In genomic region chr19:37718357-37718756, GRCh38 we compare ENCODE assay signal across 9 cellular contexts. TPM values are rescaled to one million over a fixed set of nuclear protein-coding genes. Genes with fewer than 3 reads are reported as not detected.
DNase-seq lines count a peak whose midpoint lies in the region; ATAC-seq and TF ChIP-seq lines count a peak whose summit lies in the region.
"Had no signal": no experiment of that assay in that cellular context is flagged by ENCODE, and none has a peak within 500 bp of the region (broad histone marks: within the 10 kb centered on the region; RNA-seq: fewer than 3 reads in every experiment).

No MANE protein-coding gene starts in this region.

- no peaks in the 10 kb centered on the region for H3K36me3 ChIP-seq in suprapubic skin

- no peak overlapping the region for H3K27ac Mint-ChIP-seq in activated T-cell treated with anti-CD3 and anti-CD28 coated beads, Interleukin-2, amount 50 U/mL, for 72 hours
- H3K27ac Mint-ChIP-seq in activated T-helper 17 cell treated with anti-CD3 and anti-CD28 coated beads, Interleukin-2, amount 50 U/mL, for 72 hours: peak overlapping the region; percentile 90

- no peak for DNase-seq in activated T-cell treated with anti-CD3 and anti-CD28 coated beads, Interleukin-2, amount 50 U/mL, for 72 hours
- DNase-seq in activated T-cell treated with anti-CD3 and anti-CD28 coated beads for 4 hours: no peak
- DNase-seq in inferior parietal cortex (ENCODE audit: extremely low spot score): peak; percentile 14
- DNase-seq in suprapubic skin (ENCODE audit: low spot score in 2 of 2): no peak
- DNase-seq in NCI-H1930 (lab: John Stamatoyannopoulos, UW): no peak
- DNase-seq: NCI-H1048 had no signal

- H3K9me3 Mint-ChIP-seq in activated T-cell treated with anti-CD3 and anti-CD28 coated beads, Interleukin-2, amount 50 U/mL, for 72 hours: peaks cover 0 to 7% of the 10 kb centered on the region in 2 donors
- H3K9me3 Mint-ChIP-seq in activated T-helper 17 cell treated with anti-CD3 and anti-CD28 coated beads, Interleukin-2, amount 50 U/mL, for 72 hours: no peaks in the 10 kb centered on the region

- no peak overlapping the region for H3K27ac ChIP-seq in suprapubic skin

- H3K27me3 ChIP-seq in suprapubic skin: no peaks in the 10 kb centered on the region

- H3K36me3 Mint-ChIP-seq in activated T-cell treated with anti-CD3 and anti-CD28 coated beads, Interleukin-2, amount 50 U/mL, for 72 hours (ENCODE audit: insufficient read depth in 2 of 2): peaks cover 14 to 21% of the 10 kb centered on the region in 2 donors
- H3K36me3 Mint-ChIP-seq in activated T-helper 17 cell treated with anti-CD3 and anti-CD28 coated beads, Interleukin-2, amount 50 U/mL, for 72 hours (ENCODE audit: low read depth): peaks cover 26% of the 10 kb centered on the region

- no peaks in the 10 kb centered on the region for H3K27me3 Mint-ChIP-seq in activated T-cell treated with anti-CD3 and anti-CD28 coated beads, Interleukin-2, amount 50 U/mL, for 72 hours (ENCODE audit: low read depth)
- H3K27me3 Mint-ChIP-seq in activated T-helper 17 cell treated with anti-CD3 and anti-CD28 coated beads, Interleukin-2, amount 50 U/mL, for 72 hours: no peaks in the 10 kb centered on the region

- H3K4me3 Mint-ChIP-seq in activated T-cell treated with anti-CD3 and anti-CD28 coated beads, Interleukin-2, amount 50 U/mL, for 72 hours: peak overlapping the region; percentile 85 to 98
- peak overlapping the region; percentile 92 for H3K4me3 Mint-ChIP-seq in activated T-helper 17 cell treated with anti-CD3 and anti-CD28 coated beads, Interleukin-2, amount 50 U/mL, for 72 hours

- H3K4me3 ChIP-seq in suprapubic skin: peak overlapping the region; percentile 73

- ATAC-seq in activated T-cell treated with anti-CD3 and anti-CD28 coated beads, Interleukin-2, amount 50 U/mL, for 72 hours (replicated peaks in 1 of 2): no peak
- ATAC-seq in activated T-helper 17 cell treated with anti-CD3 and anti-CD28 coated beads, Interleukin-2, amount 50 U/mL, for 72 hours (replicated peaks): no peak
- ATAC-seq in GM21367 (IDR thresholded peaks at IDR 0.05; ENCODE audit: unreplicated experiment): no peak
- ATAC-seq in HG02870 (IDR thresholded peaks at IDR 0.05; ENCODE audit: unreplicated experiment): no peak

- H3K9me3 ChIP-seq in suprapubic skin: no peaks in the 10 kb centered on the region

- peaks cover 12% of the 10 kb centered on the region for H3K4me1 Mint-ChIP-seq in activated T-cell treated with anti-CD3 and anti-CD28 coated beads, Interleukin-2, amount 50 U/mL, for 72 hours (ENCODE audit: low read depth)
- peaks cover 9% of the 10 kb centered on the region for H3K4me1 Mint-ChIP-seq in activated T-helper 17 cell treated with anti-CD3 and anti-CD28 coated beads, Interleukin-2, amount 50 U/mL, for 72 hours

- no peak for TF ChIP-seq POLR2A in suprapubic skin (IDR thresholded peaks at IDR 0.05)

- peaks cover 16% of the 10 kb centered on the region for H3K4me1 ChIP-seq in suprapubic skin

- no peak for TF ChIP-seq CTCF in suprapubic skin (IDR thresholded peaks at IDR 0.05)

- 35% methylated on average over 10 of the region's 10 CpGs for WGBS in suprapubic skin

- TF ChIP-seq EP300 in suprapubic skin (IDR thresholded peaks at IDR 0.05): no peak

RNA-seq across cellular contexts. Expression of gene ZNF607, which starts 1.2 kb away (rescaled TPM):
- 10 to 100 TPM in 1 of 2 donors, 1 to 10 TPM in 1; 8.8 to 10.1 TPM for total RNA-seq in activated T-cell treated with anti-CD3 and anti-CD28 coated beads, Interleukin-2, amount 50 U/mL, for 72 hours
- total RNA-seq in activated T-helper 17 cell treated with anti-CD3 and anti-CD28 coated beads, Interleukin-2, amount 50 U/mL, for 72 hours: 1 to 10 TPM; 4.2 to 9.4 TPM
- 10 to 100 TPM in 1 of 4 donors, 1 to 10 TPM in 3; 2.8 to 10.5 (median 4.3) TPM for total RNA-seq in suprapubic skin
